Comparison of ENCODE assay signal across 18 cellular contexts in genomic region chr18:44080054-44080453, GRCh38.
A peak's percentile ranks its signal among the peaks of the same experiment; 100 is the strongest.
DNase-seq lines count a peak whose midpoint lies in the region; ATAC-seq and TF ChIP-seq lines count a peak whose summit lies in the region.
"Had no signal": no experiment of that assay in that cellular context is flagged by ENCODE, and none has a peak within 500 bp of the region (broad histone marks: within the 10 kb centered on the region; RNA-seq: fewer than 3 reads in every experiment).

No MANE protein-coding gene starts in this region.

- BruUV-seq in PC-3 (replicated peaks; lab: Mats Ljungman, UMichigan): no TSS peak

- H3F3A ChIP-seq in PC-3 (ENCODE audit: low read length, unreplicated experiment) (no peaks in the 10 kb centered on the region), smooth muscle cell (ENCODE audit: low read depth) (no peaks in the 10 kb centered on the region)

- TF ChIP-seq CTCF in PC-3 (conservative IDR thresholded peaks at IDR 0.05; ENCODE audit: low read depth, low read length) (no peak), fibroblast of the aortic adventitia (IDR thresholded peaks at IDR 0.05; ENCODE audit: insufficient read depth, low read length) (no peak), smooth muscle cell (IDR thresholded peaks at IDR 0.05; ENCODE audit: borderline replicate concordance, insufficient read depth, poor library complexity, severe bottlenecking) (no peak), endothelial cell (IDR thresholded peaks at IDR 0.05; ENCODE audit: unreplicated experiment) (no peak), prostate gland (IDR thresholded peaks at IDR 0.05) (no peak)

- H3K4me1 ChIP-seq in PC-3 (ENCODE audit: insufficient read depth, low read length) (peaks cover 10% of the 10 kb centered on the region), smooth muscle cell (ENCODE audit: low read depth) (no peaks in the 10 kb centered on the region), prostate gland (replicated peaks) (no peaks in the 10 kb centered on the region)

- no peaks in the 10 kb centered on the region for H3K36me3 Mint-ChIP-seq in endothelial cell (ENCODE audit: low read depth, unreplicated experiment)
- H3K36me3 Mint-ChIP-seq: CD4-positive, CD25-positive, alpha-beta regulatory T cell had no signal

- no peak overlapping the region for H3K4me3 ChIP-seq in PC-3 (ENCODE audit: low read length)
- no peak overlapping the region for H3K4me3 ChIP-seq in fibroblast of the aortic adventitia (ENCODE audit: low read depth, low read length)
- no peak overlapping the region for H3K4me3 ChIP-seq in smooth muscle cell
- H3K4me3 ChIP-seq in prostate gland: no peak overlapping the region
- H3K4me3 ChIP-seq: GM23248 had no signal

- no peaks in the 10 kb centered on the region for H3K27me3 Mint-ChIP-seq in endothelial cell (ENCODE audit: unreplicated experiment)
- H3K27me3 Mint-ChIP-seq: CD4-positive, CD25-positive, alpha-beta regulatory T cell had no signal

- H3K9me3 Mint-ChIP-seq in endothelial cell (ENCODE audit: unreplicated experiment): no peaks in the 10 kb centered on the region

- no peak overlapping the region for H3K9ac ChIP-seq in PC-3 (ENCODE audit: low read length)
- no peak overlapping the region for H3K9ac ChIP-seq in smooth muscle cell (ENCODE audit: low read depth)
- H3K9ac ChIP-seq: GM23248 had no signal

- H3K9me3 ChIP-seq in PC-3 (ENCODE audit: low read length): no peaks in the 10 kb centered on the region
- H3K9me3 ChIP-seq in smooth muscle cell (replicated peaks; ENCODE audit: low read depth): no peaks in the 10 kb centered on the region
- H3K9me3 ChIP-seq in prostate gland: no peaks in the 10 kb centered on the region

- TF ChIP-seq POLR2A in prostate gland (IDR thresholded peaks at IDR 0.05): no peak

- ATAC-seq in PC-3: no peak

- no peaks in the 10 kb centered on the region for H3K36me3 ChIP-seq in PC-3 (ENCODE audit: low read depth, low read length)
- H3K36me3 ChIP-seq in smooth muscle cell (ENCODE audit: low read depth): no peaks in the 10 kb centered on the region
- H3K36me3 ChIP-seq in prostate gland: no peaks in the 10 kb centered on the region

- H4K20me1 ChIP-seq in PC-3 (ENCODE audit: low read length): no peaks in the 10 kb centered on the region
- no peaks in the 10 kb centered on the region for H4K20me1 ChIP-seq in smooth muscle cell (ENCODE audit: low read depth)

- DNase-seq in PC-3 (no peak), astrocyte of the hippocampus (ENCODE audit: low read depth, low spot score) (peak; percentile 11), fibroblast of the aortic adventitia (ENCODE audit: low read depth) (peak; percentile 47), smooth muscle cell (lab: John Stamatoyannopoulos, UW; ENCODE audit: unreplicated experiment) (no peak), KG1 (lab: John Stamatoyannopoulos, UW) (no peak), endothelial cell (ENCODE audit: low spot score) (no peak), prostate gland (ENCODE audit: low spot score) (no peak)
- DNase-seq: CD4-positive, CD25-positive, alpha-beta regulatory T cell; DMS79; HCEC 1CT; KBM-7; NCI-H1092; NCI-H2227 treated with DMSO at 0.1 percent for 48 hours; NCI-H524; SHP77 treated with DMSO at 0.1 percent for 48 hours had no signal

- no peaks in the 10 kb centered on the region for H3K4me1 Mint-ChIP-seq in endothelial cell (ENCODE audit: unreplicated experiment)
- H3K4me1 Mint-ChIP-seq: B cell; CD4-positive, CD25-positive, alpha-beta regulatory T cell had no signal

- POLR2A ChIA-PET in PC-3 (lab: Charles Lee; ENCODE audit: unreplicated experiment): no interaction called here

- no peak overlapping the region for H3K4me3 Mint-ChIP-seq in endothelial cell (ENCODE audit: unreplicated experiment)
- H3K4me3 Mint-ChIP-seq: B cell; CD4-positive, CD25-positive, alpha-beta regulatory T cell had no signal

- H3K27me3 ChIP-seq in PC-3 (ENCODE audit: low read length) (no peaks in the 10 kb centered on the region), smooth muscle cell (ENCODE audit: low read depth) (no peaks in the 10 kb centered on the region), prostate gland (replicated peaks; ENCODE audit: insufficient read depth) (no peaks in the 10 kb centered on the region)

- H2AFZ ChIP-seq in PC-3 (ENCODE audit: low read length) (no peak overlapping the region), smooth muscle cell (ENCODE audit: low read depth) (no peak overlapping the region)
- H2AFZ ChIP-seq: GM23248 had no signal

- CTCF ChIA-PET in PC-3 (lab: Charles Lee): no interaction called here

- no peak overlapping the region for H3K27ac Mint-ChIP-seq in endothelial cell (ENCODE audit: unreplicated experiment)
- H3K27ac Mint-ChIP-seq: B cell; CD4-positive, CD25-positive, alpha-beta regulatory T cell had no signal

- intact Hi-C loops in PC-3 (cut with micrococcal nuclease): loop anchor here (10.0 kb wide), 1 partner anchor 155 kb away; no protein-coding TSS in a partner anchor
- intact Hi-C loops in prostate gland (cut with DNase I): no loop called here

- WGBS in smooth muscle cell (ENCODE audit: low lambda C conversion rate): 26% methylated on average over 1 of the region's 1 CpG
- WGBS in prostate gland: 18% methylated on average over 1 of the region's 1 CpG

- H3K9me2 ChIP-seq in PC-3 (replicated peaks; ENCODE audit: low read length): no peaks in the 10 kb centered on the region

- no peaks in the 10 kb centered on the region for H3K79me2 ChIP-seq in PC-3 (ENCODE audit: low read length)
- no peaks in the 10 kb centered on the region for H3K79me2 ChIP-seq in smooth muscle cell (ENCODE audit: low read depth)

- H3K27ac ChIP-seq in PC-3 (ENCODE audit: low read length) (peak overlapping the region; percentile 21; the same call in 1 of the 2 replicates), smooth muscle cell (ENCODE audit: low read depth) (peak overlapping the region; percentile 39), prostate gland (no peak overlapping the region)
- H3K27ac ChIP-seq: GM23248, HL-60 had no signal

- H3K4me2 ChIP-seq in PC-3 (ENCODE audit: low read length) (no peak overlapping the region), smooth muscle cell (peak overlapping the region; percentile 20)

Comparison
In these comparisons a context has a peak if more than half of its experiments do, and no peak if none do; other contexts are left out.
1. DNase-seq: peak in astrocyte of the hippocampus (single experiment) and fibroblast of the aortic adventitia (single experiment); none in PC-3 (single experiment), smooth muscle cell (single experiment), KG1 (single experiment), endothelial cell (single experiment) and prostate gland (single experiment).
2. H3K27ac ChIP-seq: peak in PC-3 (single experiment) and smooth muscle cell (single experiment); none in prostate gland (0 of 2).